In the genomic region with DNA sequence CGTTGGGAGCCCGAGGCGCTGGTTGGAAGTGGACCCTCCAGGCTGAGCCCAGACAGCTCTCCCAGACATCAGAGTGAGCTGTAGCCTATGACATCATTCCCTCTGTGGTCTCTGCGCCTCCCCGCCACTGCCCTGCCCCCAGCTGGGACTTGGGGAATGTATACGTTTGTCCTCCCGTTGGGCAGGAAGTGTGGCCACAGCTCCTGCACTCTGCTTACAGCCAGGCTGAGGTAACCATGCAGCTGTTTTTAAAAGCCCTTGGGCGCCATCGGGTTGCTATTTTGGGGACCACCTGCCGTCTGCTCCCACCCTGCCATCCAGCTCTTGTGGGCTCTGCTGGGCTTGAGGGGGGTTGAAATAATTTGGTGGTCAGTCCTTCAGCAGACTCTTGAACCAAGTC, we compare ENCODE assay signal across 20 cellular contexts. TPM values are rescaled to one million over a fixed set of nuclear protein-coding genes. Genes with fewer than 3 reads are reported as not detected.
DNase-seq lines count a peak whose midpoint lies in the region; FAIRE-seq and TF ChIP-seq lines count a peak whose summit lies in the region.
"Had no signal": no experiment of that assay in that cellular context is flagged by ENCODE, and none has a peak within 500 bp of the region (broad histone marks: within the 10 kb centered on the region; RNA-seq: fewer than 3 reads in every experiment).

No MANE protein-coding gene starts in this region.

- no peaks in the 10 kb centered on the region for H3K27me3 ChIP-seq in trophoblast cell (ENCODE audit: insufficient read depth, low read length)
- H3K27me3 ChIP-seq in neuronal stem cell (ENCODE audit: control insufficient read depth in 3 of 3, insufficient read depth in 3 of 3, low read depth in 1 of 3, low read length in 3 of 3) = no peaks in the 10 kb centered on the region
- no peaks in the 10 kb centered on the region for H3K27me3 ChIP-seq in Caco-2 (replicated peaks; ENCODE audit: control insufficient read depth, insufficient read depth, low read length)
- no peaks in the 10 kb centered on the region for H3K27me3 ChIP-seq in esophagus muscularis mucosa
- peaks cover 0 to 4% (median 0%) of the 10 kb centered on the region in 7 donors for H3K27me3 ChIP-seq in spleen (replicated peaks in 1 of 7)
- H3K27me3 ChIP-seq: BE2C, left lung had no signal

- no peaks in the 10 kb centered on the region for H3K79me2 ChIP-seq in trophoblast cell (ENCODE audit: control insufficient read depth, insufficient read depth, low read length, poor library complexity)

- H3K27ac Mint-ChIP-seq in Caco-2 (ENCODE audit: unreplicated experiment) = no peak overlapping the region
- H3K27ac Mint-ChIP-seq: natural killer cell; stimulated activated naive B cell treated with anti-CD40 and anti-IgM and Interleukin-4, amounts not matched to agents 10 μg/mL and 1 μg/mL and 100 μg/mL, for 72 hours had no signal

- no peaks in the 10 kb centered on the region for H3K36me3 Mint-ChIP-seq in Caco-2 (ENCODE audit: insufficient read depth, unreplicated experiment)
- H3K36me3 Mint-ChIP-seq: activated naive CD4-positive, alpha-beta T cell treated with anti-CD3 and anti-CD28 coated beads, Interleukin-2, amount 50 U/mL, for 72 hours; natural killer cell; stimulated activated naive B cell treated with anti-CD40 and anti-IgM and Interleukin-4, amounts not matched to agents 10 μg/mL and 1 μg/mL and 100 μg/mL, for 72 hours had no signal

- H3K4ac ChIP-seq in trophoblast cell (ENCODE audit: low read depth, low read length) = no peak overlapping the region
- no peak overlapping the region for H3K4ac ChIP-seq in neuronal stem cell (ENCODE audit: low read length)

- H3K9me3 Mint-ChIP-seq in Caco-2 (ENCODE audit: unreplicated experiment) = no peaks in the 10 kb centered on the region
- H3K9me3 Mint-ChIP-seq: activated naive CD4-positive, alpha-beta T cell treated with anti-CD3 and anti-CD28 coated beads, Interleukin-2, amount 50 U/mL, for 72 hours; natural killer cell had no signal

- peaks cover 2% of the 10 kb centered on the region for H3K9me3 ChIP-seq in trophoblast cell (ENCODE audit: insufficient read depth, low read depth, low read length)
- peaks cover 0 to 2% of the 10 kb centered on the region in 2 donors for H3K9me3 ChIP-seq in neuronal stem cell (replicated peaks in 1 of 2; ENCODE audit: control insufficient read depth in 2 of 2, insufficient read depth in 1 of 2, low read depth in 1 of 2, low read length in 2 of 2)
- H3K9me3 ChIP-seq in Caco-2 = no peaks in the 10 kb centered on the region
- no peaks in the 10 kb centered on the region for H3K9me3 ChIP-seq in esophagus muscularis mucosa
- no peaks in the 10 kb centered on the region for H3K9me3 ChIP-seq in spleen
- H3K9me3 ChIP-seq: BE2C, heart right ventricle, left lung had no signal

- H3K14ac ChIP-seq in trophoblast cell (ENCODE audit: low read length) = peak overlapping the region; percentile 46
- no peak overlapping the region for H3K14ac ChIP-seq in neuronal stem cell (ENCODE audit: low read length)

- intact Hi-C loops in Caco-2 (cut with micrococcal nuclease; ENCODE audit: unreplicated experiment) = no loop called here
- intact Hi-C loops in esophagus muscularis mucosa (cut with DNase I) = no loop called here
- intact Hi-C loops in spleen (cut with DNase I; ENCODE audit: low total_unique reads) = no loop called here

- no peak overlapping the region for H3K4me3 Mint-ChIP-seq in Caco-2 (ENCODE audit: unreplicated experiment)
- H3K4me3 Mint-ChIP-seq: natural killer cell; stimulated activated naive B cell treated with anti-CD40 and anti-IgM and Interleukin-4, amounts not matched to agents 10 μg/mL and 1 μg/mL and 100 μg/mL, for 72 hours had no signal

- H3K4me2 ChIP-seq in trophoblast cell (ENCODE audit: low read length) = no peak overlapping the region
- no peak overlapping the region for H3K4me2 ChIP-seq in neuronal stem cell (ENCODE audit: insufficient read depth, low read length, poor library complexity, severe bottlenecking)

- TF ChIP-seq CTCF in astrocyte of the spinal cord (IDR thresholded peaks at IDR 0.05; ENCODE audit: low read depth, low read length) (no peak), Caco-2 (IDR thresholded peaks at IDR 0.05; ENCODE audit: insufficient read depth in 1 of 2, low read depth in 1 of 2, low read length in 1 of 2, severe bottlenecking in 1 of 2, unreplicated experiment in 1 of 2) (no peak), esophagus muscularis mucosa (IDR thresholded peaks at IDR 0.05) (no peak), spleen (IDR thresholded peaks at IDR 0.05 in 8 of 11, conservative IDR thresholded peaks at IDR 0.05 in 3 of 11) (no peak)

- TF ChIP-seq EP300 in esophagus muscularis mucosa (IDR thresholded peaks at IDR 0.05) = no peak

- H3K9ac ChIP-seq in trophoblast cell (ENCODE audit: low read length) = no peak overlapping the region
- H3K9ac ChIP-seq in neuronal stem cell (ENCODE audit: low read depth, low read length, poor library complexity) = no peak overlapping the region

- H2AK5ac ChIP-seq in trophoblast cell (ENCODE audit: low read length) (no peak overlapping the region), neuronal stem cell (ENCODE audit: low read depth, low read length) (no peak overlapping the region)

- POLR2A ChIA-PET in Caco-2 (lab: Charles Lee) = no interaction called here

- no peak overlapping the region for H2BK5ac ChIP-seq in trophoblast cell (ENCODE audit: low read depth, low read length, poor library complexity)
- no peak overlapping the region for H2BK5ac ChIP-seq in neuronal stem cell (ENCODE audit: low read length)

- H3K4me3 ChIP-seq in astrocyte of the spinal cord (ENCODE audit: low read depth, low read length) = no peak overlapping the region
- no peak overlapping the region for H3K4me3 ChIP-seq in trophoblast cell (ENCODE audit: low read depth, low read length)
- peak overlapping the region in 1 of 2 donors; percentile 17 for H3K4me3 ChIP-seq in neuronal stem cell (ENCODE audit: low read length in 2 of 2)
- H3K4me3 ChIP-seq in Caco-2 (ENCODE audit: low read depth, low read length) = no peak overlapping the region
- no peak overlapping the region for H3K4me3 ChIP-seq in esophagus muscularis mucosa
- H3K4me3 ChIP-seq in spleen = no peak overlapping the region
- H3K4me3 ChIP-seq: heart right ventricle, left lung had no signal

- peak overlapping the region; percentile 37 for H4K8ac ChIP-seq in trophoblast cell (ENCODE audit: low read depth, low read length)
- no peak overlapping the region for H4K8ac ChIP-seq in neuronal stem cell (ENCODE audit: low read depth, low read length)

- no peaks in the 10 kb centered on the region for H3K27me3 Mint-ChIP-seq in Caco-2 (ENCODE audit: insufficient read depth, unreplicated experiment)

- H3K79me1 ChIP-seq in trophoblast cell (ENCODE audit: low read length) (peaks cover 4% of the 10 kb centered on the region), neuronal stem cell (ENCODE audit: low read depth, low read length) (no peaks in the 10 kb centered on the region)

- H3K18ac ChIP-seq in trophoblast cell (ENCODE audit: low read length) (no peak overlapping the region), neuronal stem cell (ENCODE audit: low read length) (no peak overlapping the region)

- H2BK120ac ChIP-seq in trophoblast cell (ENCODE audit: insufficient read depth, low read length, poor library complexity) (no peak overlapping the region), neuronal stem cell (ENCODE audit: low read depth, low read length) (no peak overlapping the region)

- H3K36me3 ChIP-seq in trophoblast cell (ENCODE audit: control insufficient read depth in 1 of 2, insufficient read depth in 2 of 2, low read length in 2 of 2) = peaks cover 3% of the 10 kb centered on the region in 2 experiments
- peaks cover 7 to 17% of the 10 kb centered on the region in 2 donors for H3K36me3 ChIP-seq in neuronal stem cell (replicated peaks in 1 of 2; ENCODE audit: control insufficient read depth in 2 of 2, insufficient read depth in 2 of 2, low read length in 2 of 2)
- H3K36me3 ChIP-seq in Caco-2 (ENCODE audit: control insufficient read depth, insufficient read depth, low read length) = no peaks in the 10 kb centered on the region
- H3K36me3 ChIP-seq in esophagus muscularis mucosa = peaks cover 0 to 9% (median 3%) of the 10 kb centered on the region in 4 donors
- no peaks in the 10 kb centered on the region for H3K36me3 ChIP-seq in spleen
- H3K36me3 ChIP-seq: BE2C, heart right ventricle, left lung had no signal

- peaks cover 12 to 18% of the 10 kb centered on the region in 2 experiments for H3K4me1 ChIP-seq in trophoblast cell (ENCODE audit: control insufficient read depth in 1 of 2, insufficient read depth in 2 of 2, low read length in 2 of 2)
- H3K4me1 ChIP-seq in neuronal stem cell (ENCODE audit: control insufficient read depth in 2 of 2, insufficient read depth in 1 of 2, low read depth in 1 of 2, low read length in 2 of 2) = no peaks in the 10 kb centered on the region
- no peaks in the 10 kb centered on the region for H3K4me1 ChIP-seq in Caco-2
- H3K4me1 ChIP-seq in esophagus muscularis mucosa = no peaks in the 10 kb centered on the region
- H3K4me1 ChIP-seq in spleen = peaks cover 0 to under 1% (median 0%) of the 10 kb centered on the region in 6 donors
- H3K4me1 ChIP-seq: BE2C, heart right ventricle, left lung had no signal

- H4K91ac ChIP-seq in trophoblast cell (ENCODE audit: low read depth, low read length) = no peak overlapping the region
- no peak overlapping the region for H4K91ac ChIP-seq in neuronal stem cell (ENCODE audit: low read depth, low read length, poor library complexity)

- no peak for DNase-seq in GM12892 (ENCODE audit: insufficient read length)
- DNase-seq in KBM-7 = peak; percentile 35
- DNase-seq in astrocyte of the spinal cord (ENCODE audit: low read depth, low spot score) = peak; percentile 84
- no peak for DNase-seq in trophoblast cell
- no peak for DNase-seq in neuronal stem cell (ENCODE audit: low spot score)
- no peak for DNase-seq in Caco-2
- DNase-seq in esophagus muscularis mucosa (ENCODE audit: extremely low spot score) = no peak
- no peak for DNase-seq in spleen
- DNase-seq: BE2C; HCEC 1CT; heart right ventricle; left lung; natural killer cell; NCI-H1417 treated with DMSO at 0.1 percent for 48 hours; NCI-H446 treated with DMSO at 0.1 percent for 48 hours; right cardiac atrium; stimulated activated naive B cell treated with anti-CD40 and anti-IgM and Interleukin-4, amounts not matched to agents 10 μg/mL and 1 μg/mL and 100 μg/mL, for 72 hours; SW 1271 had no signal

- H2AFZ ChIP-seq in trophoblast cell (ENCODE audit: insufficient read depth, low read length, poor library complexity) (no peak overlapping the region), neuronal stem cell (ENCODE audit: low read length) (no peak overlapping the region)

- no peak overlapping the region for H3K27ac ChIP-seq in trophoblast cell (ENCODE audit: low read depth, low read length)
- H3K27ac ChIP-seq in neuronal stem cell (replicated peaks; ENCODE audit: low read length) = no peak overlapping the region
- H3K27ac ChIP-seq in esophagus muscularis mucosa (replicated peaks in 1 of 4) = no peak overlapping the region
- no peak overlapping the region for H3K27ac ChIP-seq in spleen
- H3K27ac ChIP-seq: epithelial cell of prostate, heart right ventricle, left lung had no signal

- no peak for TF ChIP-seq POLR2A in GM12892 (IDR thresholded peaks at IDR 0.05; ENCODE audit: low read depth, low read length)
- TF ChIP-seq POLR2A in esophagus muscularis mucosa (IDR thresholded peaks at IDR 0.05; ENCODE audit: low read depth) = no peak
- no peak for TF ChIP-seq POLR2A in spleen (IDR thresholded peaks at IDR 0.05)

- WGBS in trophoblast cell (ENCODE audit: extremely low coverage, insufficient coverage, insufficient read length) = no CpG with 5 or more reads among the region's 10 CpGs
- WGBS in neuronal stem cell (ENCODE audit: extremely low coverage in 2 of 2, insufficient read length in 2 of 2, insufficient replicate concordance in 1 of 2), 2 donors = no CpG with 5 or more reads among the region's 10 CpGs
- WGBS in esophagus muscularis mucosa = 71% methylated on average over 8 of the region's 10 CpGs
- 43 to 82% (median 51%) methylated on average over 3 to 10 of the region's 10 CpGs for WGBS in spleen, 5 donors

- no peak overlapping the region for H2BK15ac ChIP-seq in neuronal stem cell (ENCODE audit: low read length)

- H2BK12ac ChIP-seq in trophoblast cell (ENCODE audit: low read length) (peak overlapping the region; percentile 77), neuronal stem cell (ENCODE audit: low read length) (no peak overlapping the region)

- in situ Hi-C loops in KBM-7 (cut with MboI; ENCODE audit: low pct_unique_long_range_greater_than_20kb, low sequenced_read_pairs) (no loop called here), astrocyte of the spinal cord (cut with HindIII; ENCODE audit: low sequenced_read_pairs) (no loop called here)

- BruUV-seq in Caco-2 (replicated peaks; lab: Mats Ljungman, UMichigan) = no TSS peak

- H3K23ac ChIP-seq in trophoblast cell (ENCODE audit: low read length) (no peak overlapping the region), neuronal stem cell (ENCODE audit: low read depth, low read length, poor library complexity) (no peak overlapping the region)

- peak; percentile 60 for FAIRE-seq in GM12892 (lab: Jason Lieb, UNC)

- CTCF ChIA-PET in Caco-2 (lab: Charles Lee) = interaction anchor here (0.7 kb wide), 1 partner anchor 45 kb away, joined by 3 read pairs; no protein-coding TSS in a partner anchor

- H4K12ac ChIP-seq in trophoblast cell (ENCODE audit: low read depth, low read length) = no peak overlapping the region

- no peaks in the 10 kb centered on the region for H3K4me1 Mint-ChIP-seq in Caco-2 (ENCODE audit: low read depth, unreplicated experiment)
- H3K4me1 Mint-ChIP-seq: natural killer cell had no signal

RNA-seq across cellular contexts. Expression of gene VASH2, which starts 7.8 kb away (rescaled TPM):
- polyA plus RNA-seq in GM12892 (2012; ENCODE audit: missing spikeins) = 35.6 TPM
- 2.9 and 3.1 TPM in 2 replicates for polyA plus RNA-seq in trophoblast cell (2013)
- polyA plus RNA-seq in neuronal stem cell (2013, experiment 1 of 2) = 6.6 TPM
- 6.6 TPM for polyA plus RNA-seq in neuronal stem cell (2013, experiment 2 of 2)
- total RNA-seq in Caco-2 (2022) (2.9 and 3.2 TPM in 2 replicates), esophagus muscularis mucosa (1 to 10 TPM; 1.9 to 8.3 (median 2.6) TPM), spleen (1 to 10 TPM in 5 of 7 donors, under 1 TPM in 2; 0.43 to 2.6 (median 1.2) TPM)
- polyA plus RNA-seq in spleen = under 1 TPM; 0.33 to 0.52 (median 0.35) TPM
- total RNA-seq: natural killer cell had no signal

RNA-seq across cellular contexts. Expression of gene ANGEL2, which starts 57.5 kb away (rescaled TPM):
- polyA plus RNA-seq in GM12892 (2012; ENCODE audit: missing spikeins) = 27.5 TPM
- polyA plus RNA-seq in trophoblast cell (2013) = 14.9 and 15.7 TPM in 2 replicates
- polyA plus RNA-seq in neuronal stem cell (2013, experiment 1 of 2) = 22.9 TPM
- 25.3 TPM for polyA plus RNA-seq in neuronal stem cell (2013, experiment 2 of 2)
- total RNA-seq in Caco-2 (2022) (33.8 and 34.8 TPM in 2 replicates), esophagus muscularis mucosa (10 to 100 TPM; 24.4 to 46.1 (median 34.8) TPM), spleen (10 to 100 TPM; 34.6 to 96.8 (median 55.9) TPM)
- 10 to 100 TPM; 18.3 to 29.4 (median 20.3) TPM for polyA plus RNA-seq in spleen

Comparison
In these comparisons a context has a peak if more than half of its experiments do, and no peak if none do; other contexts are left out.
1. DNase-seq: peak in KBM-7 (single experiment) and astrocyte of the spinal cord (single experiment); none in GM12892 (single experiment), trophoblast cell (0 of 2), neuronal stem cell (single experiment), Caco-2 (0 of 2), esophagus muscularis mucosa (single experiment) and spleen (single experiment).